1 cellular context compared by ENCODE assay signal in the genomic region with DNA sequence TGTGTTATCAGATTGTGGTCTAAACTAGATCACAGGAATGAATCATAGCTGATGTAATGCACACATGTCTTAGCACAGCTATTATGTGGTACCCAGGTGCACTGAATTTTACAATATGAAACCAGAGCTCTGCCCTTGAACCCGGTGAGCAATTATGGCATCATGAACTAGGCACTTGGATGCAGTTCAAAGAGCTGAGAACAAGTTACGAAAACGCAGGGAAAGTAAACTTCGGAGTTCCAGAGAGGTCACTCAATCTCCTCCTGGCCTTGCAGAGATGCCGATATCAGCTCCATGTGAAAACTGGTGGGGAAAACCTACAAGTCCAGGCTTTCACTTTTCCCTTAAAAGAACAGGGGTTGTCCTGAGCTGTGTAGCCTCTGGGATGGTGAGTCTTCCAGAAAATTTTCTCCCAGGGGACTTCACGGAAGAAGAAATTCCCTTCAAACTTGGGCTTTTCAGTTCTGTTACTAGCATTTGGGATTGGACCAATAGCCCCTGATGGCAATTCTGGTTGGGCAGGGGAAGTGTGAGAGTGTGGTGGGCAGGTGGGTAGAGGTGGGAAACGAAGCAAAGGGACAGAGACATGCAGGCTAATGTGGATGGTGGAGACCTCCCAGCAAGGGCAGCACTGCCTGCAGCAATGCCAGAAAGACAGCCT.
TF ChIP-seq lines count a peak whose summit lies in the region.

No MANE protein-coding gene starts in this region.

TF ChIP-seq in HepG2, 621 proteins besides CTCF, POLR2A, EP300 and RAD21 (continued from another document and continues in another):
- TF ChIP-seq, protein P1, sequence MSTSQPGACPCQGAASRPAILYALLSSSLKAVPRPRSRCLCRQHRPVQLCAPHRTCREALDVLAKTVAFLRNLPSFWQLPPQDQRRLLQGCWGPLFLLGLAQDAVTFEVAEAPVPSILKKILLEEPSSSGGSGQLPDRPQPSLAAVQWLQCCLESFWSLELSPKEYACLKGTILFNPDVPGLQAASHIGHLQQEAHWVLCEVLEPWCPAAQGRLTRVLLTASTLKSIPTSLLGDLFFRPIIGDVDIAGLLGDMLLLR (CRISPR knock-in tag; IDR thresholded peaks at IDR 0.05), result no peak
- TF ChIP-seq ZNF24 (IDR thresholded peaks at IDR 0.05) (peak; percentile 79), ZSCAN20 (CRISPR knock-in tag; IDR thresholded peaks at IDR 0.05; ENCODE audit: borderline replicate concordance) (no peak), ZNF777 (CRISPR knock-in tag; IDR thresholded peaks at IDR 0.05) (no peak), ZNF33A (CRISPR knock-in tag; IDR thresholded peaks at IDR 0.05; ENCODE audit: borderline replicate concordance) (peak; percentile 22; the same call in 1 of the 2 replicates), ZNF564 (CRISPR knock-in tag; IDR thresholded peaks at IDR 0.05) (peak; percentile 21; the same call in 1 of the 2 replicates), SP5 (CRISPR knock-in tag; IDR thresholded peaks at IDR 0.05; ENCODE audit: borderline replicate concordance, low read depth) (peak; percentile 68), BHLHE40 (IDR thresholded peaks at IDR 0.05; ENCODE audit: low read length) (peak; percentile 63; the same call in 1 of the 2 replicates), YEATS4 (CRISPR knock-in tag; IDR thresholded peaks at IDR 0.05; ENCODE audit: borderline replicate concordance) (peak; percentile 70; the same call in 1 of the 2 replicates), ZNF350 (CRISPR knock-in tag; IDR thresholded peaks at IDR 0.05; ENCODE audit: borderline replicate concordance, low read depth) (peak; percentile 69; the same call in 1 of the 2 replicates), TP53 (CRISPR knock-in tag; conservative IDR thresholded peaks at IDR 0.05) (0 out of 2 replicates have a peak, but pooled peaks have one; percentile 18), MEIS1 (CRISPR knock-in tag; IDR thresholded peaks at IDR 0.05; ENCODE audit: borderline replicate concordance) (peak; percentile 96; the same call in 1 of the 2 replicates), ZNF337 (CRISPR knock-in tag; IDR thresholded peaks at IDR 0.05; ENCODE audit: borderline replicate concordance, low read depth) (peak; percentile 86; the same call in 1 of the 2 replicates), GZF1 (CRISPR knock-in tag; IDR thresholded peaks at IDR 0.05) (no peak), RFX5 (IDR thresholded peaks at IDR 0.05; ENCODE audit: low read depth, low read length) (no peak), SOX6 (IDR thresholded peaks at IDR 0.05) (no peak), SOX6 (CRISPR knock-in tag; IDR thresholded peaks at IDR 0.05) (peak; percentile 99), MAFK (conservative IDR thresholded peaks at IDR 0.05 in 1 of 2, IDR thresholded peaks at IDR 0.05 in 1 of 2; ENCODE audit: low read length in 2 of 2) (peak; percentile 18 to 39; a peak in 3 of 4 replicates), NPAS2 (CRISPR knock-in tag; IDR thresholded peaks at IDR 0.05; ENCODE audit: borderline replicate concordance) (no peak), GPN1 (CRISPR knock-in tag; IDR thresholded peaks at IDR 0.05; ENCODE audit: borderline replicate concordance) (no peak), U2AF2 (IDR thresholded peaks at IDR 0.05; ENCODE audit: low read depth, low read length) (no peak), PHF8 (CRISPR knock-in tag; IDR thresholded peaks at IDR 0.05) (peak; percentile 43; the same call in 1 of the 2 replicates), SIN3B (IDR thresholded peaks at IDR 0.05; ENCODE audit: low read length) (0 out of 2 replicates have a peak, but pooled peaks have one; percentile 23), ZBTB7B (CRISPR knock-in tag; IDR thresholded peaks at IDR 0.05) (peak; percentile 91), CENPT (CRISPR knock-in tag; IDR thresholded peaks at IDR 0.05; ENCODE audit: low read depth) (no peak), SPEN (CRISPR knock-in tag; IDR thresholded peaks at IDR 0.05; ENCODE audit: low read depth) (peak; percentile 78; the same call in 1 of the 2 replicates), ZNF629 (CRISPR knock-in tag; conservative IDR thresholded peaks at IDR 0.05) (0 out of 2 replicates have a peak, but pooled peaks have one; percentile 29), DNMT3B (CRISPR knock-in tag; conservative IDR thresholded peaks at IDR 0.05) (peak; percentile 99), TARDBP (CRISPR knock-in tag; IDR thresholded peaks at IDR 0.05) (peak; percentile 97), PHF5A (CRISPR knock-in tag; IDR thresholded peaks at IDR 0.05; ENCODE audit: low read depth, unreplicated experiment) (peak; percentile 70), ZNF143 (CRISPR knock-in tag; IDR thresholded peaks at IDR 0.05) (peak; percentile 16; the same call in 1 of the 2 replicates), MED1 (CRISPR knock-in tag; IDR thresholded peaks at IDR 0.05) (peak; percentile 100), ZNF619 (CRISPR knock-in tag; IDR thresholded peaks at IDR 0.05) (0 out of 2 replicates have a peak, but pooled peaks have one; percentile 71), FOXK2 (IDR thresholded peaks at IDR 0.05) (no peak), NAIF1 (CRISPR knock-in tag; IDR thresholded peaks at IDR 0.05; ENCODE audit: borderline replicate concordance) (peak; percentile 94), FOXO1 (CRISPR knock-in tag; IDR thresholded peaks at IDR 0.05) (peak; percentile 97), TCF7L2 (IDR thresholded peaks at IDR 0.05; ENCODE audit: low read depth, low read length) (peak; percentile 58), ZNF678 (CRISPR knock-in tag; IDR thresholded peaks at IDR 0.05) (no peak; the same call in 1 of the 2 replicates), RXRB (CRISPR knock-in tag; IDR thresholded peaks at IDR 0.05; ENCODE audit: borderline replicate concordance) (peak; percentile 100), NFYB (CRISPR knock-in tag; IDR thresholded peaks at IDR 0.05) (no peak), CC2D1A (CRISPR knock-in tag; IDR thresholded peaks at IDR 0.05) (no peak), ZC3H13 (CRISPR knock-in tag; IDR thresholded peaks at IDR 0.05) (no peak), RFXANK (CRISPR knock-in tag; IDR thresholded peaks at IDR 0.05) (peak; percentile 75; the same call in 1 of the 2 replicates), IRX3 (CRISPR knock-in tag; IDR thresholded peaks at IDR 0.05; ENCODE audit: borderline replicate concordance, low read depth) (no peak), ZNF468 (CRISPR knock-in tag; IDR thresholded peaks at IDR 0.05) (0 out of 2 replicates have a peak, but pooled peaks have one; percentile 47), ZBTB38 (CRISPR knock-in tag; IDR thresholded peaks at IDR 0.05) (peak; percentile 59; the same call in 1 of the 2 replicates)
- TF ChIP-seq, protein P2, sequence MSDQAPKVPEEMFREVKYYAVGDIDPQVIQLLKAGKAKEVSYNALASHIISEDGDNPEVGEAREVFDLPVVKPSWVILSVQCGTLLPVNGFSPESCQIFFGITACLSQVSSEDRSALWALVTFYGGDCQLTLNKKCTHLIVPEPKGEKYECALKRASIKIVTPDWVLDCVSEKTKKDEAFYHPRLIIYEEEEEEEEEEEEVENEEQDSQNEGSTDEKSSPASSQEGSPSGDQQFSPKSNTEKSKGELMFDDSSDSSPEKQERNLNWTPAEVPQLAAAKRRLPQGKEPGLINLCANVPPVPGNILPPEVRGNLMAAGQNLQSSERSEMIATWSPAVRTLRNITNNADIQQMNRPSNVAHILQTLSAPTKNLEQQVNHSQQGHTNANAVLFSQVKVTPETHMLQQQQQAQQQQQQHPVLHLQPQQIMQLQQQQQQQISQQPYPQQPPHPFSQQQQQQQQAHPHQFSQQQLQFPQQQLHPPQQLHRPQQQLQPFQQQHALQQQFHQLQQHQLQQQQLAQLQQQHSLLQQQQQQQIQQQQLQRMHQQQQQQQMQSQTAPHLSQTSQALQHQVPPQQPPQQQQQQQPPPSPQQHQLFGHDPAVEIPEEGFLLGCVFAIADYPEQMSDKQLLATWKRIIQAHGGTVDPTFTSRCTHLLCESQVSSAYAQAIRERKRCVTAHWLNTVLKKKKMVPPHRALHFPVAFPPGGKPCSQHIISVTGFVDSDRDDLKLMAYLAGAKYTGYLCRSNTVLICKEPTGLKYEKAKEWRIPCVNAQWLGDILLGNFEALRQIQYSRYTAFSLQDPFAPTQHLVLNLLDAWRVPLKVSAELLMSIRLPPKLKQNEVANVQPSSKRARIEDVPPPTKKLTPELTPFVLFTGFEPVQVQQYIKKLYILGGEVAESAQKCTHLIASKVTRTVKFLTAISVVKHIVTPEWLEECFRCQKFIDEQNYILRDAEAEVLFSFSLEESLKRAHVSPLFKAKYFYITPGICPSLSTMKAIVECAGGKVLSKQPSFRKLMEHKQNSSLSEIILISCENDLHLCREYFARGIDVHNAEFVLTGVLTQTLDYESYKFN (CRISPR knock-in tag; conservative IDR thresholded peaks at IDR 0.05), result peak; percentile 96
- TF ChIP-seq, protein P3, sequence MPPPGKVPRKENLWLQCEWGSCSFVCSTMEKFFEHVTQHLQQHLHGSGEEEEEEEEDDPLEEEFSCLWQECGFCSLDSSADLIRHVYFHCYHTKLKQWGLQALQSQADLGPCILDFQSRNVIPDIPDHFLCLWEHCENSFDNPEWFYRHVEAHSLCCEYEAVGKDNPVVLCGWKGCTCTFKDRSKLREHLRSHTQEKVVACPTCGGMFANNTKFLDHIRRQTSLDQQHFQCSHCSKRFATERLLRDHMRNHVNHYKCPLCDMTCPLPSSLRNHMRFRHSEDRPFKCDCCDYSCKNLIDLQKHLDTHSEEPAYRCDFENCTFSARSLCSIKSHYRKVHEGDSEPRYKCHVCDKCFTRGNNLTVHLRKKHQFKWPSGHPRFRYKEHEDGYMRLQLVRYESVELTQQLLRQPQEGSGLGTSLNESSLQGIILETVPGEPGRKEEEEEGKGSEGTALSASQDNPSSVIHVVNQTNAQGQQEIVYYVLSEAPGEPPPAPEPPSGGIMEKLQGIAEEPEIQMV (CRISPR knock-in tag; IDR thresholded peaks at IDR 0.05; ENCODE audit: low read depth), result peak; percentile 79; the same call in 1 of the 2 replicates
- TF ChIP-seq, protein P4, sequence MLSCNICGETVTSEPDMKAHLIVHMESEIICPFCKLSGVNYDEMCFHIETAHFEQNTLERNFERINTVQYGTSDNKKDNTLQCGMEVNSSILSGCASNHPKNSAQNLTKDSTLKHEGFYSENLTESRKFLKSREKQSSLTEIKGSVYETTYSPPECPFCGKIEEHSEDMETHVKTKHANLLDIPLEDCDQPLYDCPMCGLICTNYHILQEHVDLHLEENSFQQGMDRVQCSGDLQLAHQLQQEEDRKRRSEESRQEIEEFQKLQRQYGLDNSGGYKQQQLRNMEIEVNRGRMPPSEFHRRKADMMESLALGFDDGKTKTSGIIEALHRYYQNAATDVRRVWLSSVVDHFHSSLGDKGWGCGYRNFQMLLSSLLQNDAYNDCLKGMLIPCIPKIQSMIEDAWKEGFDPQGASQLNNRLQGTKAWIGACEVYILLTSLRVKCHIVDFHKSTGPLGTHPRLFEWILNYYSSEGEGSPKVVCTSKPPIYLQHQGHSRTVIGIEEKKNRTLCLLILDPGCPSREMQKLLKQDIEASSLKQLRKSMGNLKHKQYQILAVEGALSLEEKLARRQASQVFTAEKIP (CRISPR knock-in tag; IDR thresholded peaks at IDR 0.05; ENCODE audit: borderline replicate concordance), result no peak
- TF ChIP-seq, protein P5, sequence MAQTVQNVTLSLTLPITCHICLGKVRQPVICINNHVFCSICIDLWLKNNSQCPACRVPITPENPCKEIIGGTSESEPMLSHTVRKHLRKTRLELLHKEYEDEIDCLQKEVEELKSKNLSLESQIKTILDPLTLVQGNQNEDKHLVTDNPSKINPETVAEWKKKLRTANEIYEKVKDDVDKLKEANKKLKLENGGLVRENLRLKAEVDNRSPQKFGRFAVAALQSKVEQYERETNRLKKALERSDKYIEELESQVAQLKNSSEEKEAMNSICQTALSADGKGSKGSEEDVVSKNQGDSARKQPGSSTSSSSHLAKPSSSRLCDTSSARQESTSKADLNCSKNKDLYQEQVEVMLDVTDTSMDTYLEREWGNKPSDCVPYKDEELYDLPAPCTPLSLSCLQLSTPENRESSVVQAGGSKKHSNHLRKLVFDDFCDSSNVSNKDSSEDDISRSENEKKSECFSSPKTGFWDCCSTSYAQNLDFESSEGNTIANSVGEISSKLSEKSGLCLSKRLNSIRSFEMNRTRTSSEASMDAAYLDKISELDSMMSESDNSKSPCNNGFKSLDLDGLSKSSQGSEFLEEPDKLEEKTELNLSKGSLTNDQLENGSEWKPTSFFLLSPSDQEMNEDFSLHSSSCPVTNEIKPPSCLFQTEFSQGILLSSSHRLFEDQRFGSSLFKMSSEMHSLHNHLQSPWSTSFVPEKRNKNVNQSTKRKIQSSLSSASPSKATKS (CRISPR knock-in tag; IDR thresholded peaks at IDR 0.05), result peak; percentile 88; the same call in 1 of the 2 replicates
- TF ChIP-seq, protein P6, sequence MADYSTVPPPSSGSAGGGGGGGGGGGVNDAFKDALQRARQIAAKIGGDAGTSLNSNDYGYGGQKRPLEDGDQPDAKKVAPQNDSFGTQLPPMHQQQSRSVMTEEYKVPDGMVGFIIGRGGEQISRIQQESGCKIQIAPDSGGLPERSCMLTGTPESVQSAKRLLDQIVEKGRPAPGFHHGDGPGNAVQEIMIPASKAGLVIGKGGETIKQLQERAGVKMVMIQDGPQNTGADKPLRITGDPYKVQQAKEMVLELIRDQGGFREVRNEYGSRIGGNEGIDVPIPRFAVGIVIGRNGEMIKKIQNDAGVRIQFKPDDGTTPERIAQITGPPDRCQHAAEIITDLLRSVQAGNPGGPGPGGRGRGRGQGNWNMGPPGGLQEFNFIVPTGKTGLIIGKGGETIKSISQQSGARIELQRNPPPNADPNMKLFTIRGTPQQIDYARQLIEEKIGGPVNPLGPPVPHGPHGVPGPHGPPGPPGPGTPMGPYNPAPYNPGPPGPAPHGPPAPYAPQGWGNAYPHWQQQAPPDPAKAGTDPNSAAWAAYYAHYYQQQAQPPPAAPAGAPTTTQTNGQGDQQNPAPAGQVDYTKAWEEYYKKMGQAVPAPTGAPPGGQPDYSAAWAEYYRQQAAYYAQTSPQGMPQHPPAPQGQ (CRISPR knock-in tag; IDR thresholded peaks at IDR 0.05; ENCODE audit: borderline replicate concordance), result peak; percentile 76; the same call in 1 of the 2 replicates
- TF ChIP-seq, protein P7, sequence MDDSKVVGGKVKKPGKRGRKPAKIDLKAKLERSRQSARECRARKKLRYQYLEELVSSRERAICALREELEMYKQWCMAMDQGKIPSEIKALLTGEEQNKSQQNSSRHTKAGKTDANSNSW (CRISPR knock-in tag; IDR thresholded peaks at IDR 0.05; ENCODE audit: borderline replicate concordance), result no peak
- TF ChIP-seq, protein P8, sequence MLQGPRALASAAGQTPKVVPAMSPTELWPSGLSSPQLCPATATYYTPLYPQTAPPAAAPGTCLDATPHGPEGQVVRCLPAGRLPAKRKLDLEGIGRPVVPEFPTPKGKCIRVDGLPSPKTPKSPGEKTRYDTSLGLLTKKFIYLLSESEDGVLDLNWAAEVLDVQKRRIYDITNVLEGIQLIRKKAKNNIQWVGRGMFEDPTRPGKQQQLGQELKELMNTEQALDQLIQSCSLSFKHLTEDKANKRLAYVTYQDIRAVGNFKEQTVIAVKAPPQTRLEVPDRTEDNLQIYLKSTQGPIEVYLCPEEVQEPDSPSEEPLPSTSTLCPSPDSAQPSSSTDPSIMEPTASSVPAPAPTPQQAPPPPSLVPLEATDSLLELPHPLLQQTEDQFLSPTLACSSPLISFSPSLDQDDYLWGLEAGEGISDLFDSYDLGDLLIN (CRISPR knock-in tag; IDR thresholded peaks at IDR 0.05; ENCODE audit: borderline replicate concordance), result no peak
- TF ChIP-seq, protein P9, sequence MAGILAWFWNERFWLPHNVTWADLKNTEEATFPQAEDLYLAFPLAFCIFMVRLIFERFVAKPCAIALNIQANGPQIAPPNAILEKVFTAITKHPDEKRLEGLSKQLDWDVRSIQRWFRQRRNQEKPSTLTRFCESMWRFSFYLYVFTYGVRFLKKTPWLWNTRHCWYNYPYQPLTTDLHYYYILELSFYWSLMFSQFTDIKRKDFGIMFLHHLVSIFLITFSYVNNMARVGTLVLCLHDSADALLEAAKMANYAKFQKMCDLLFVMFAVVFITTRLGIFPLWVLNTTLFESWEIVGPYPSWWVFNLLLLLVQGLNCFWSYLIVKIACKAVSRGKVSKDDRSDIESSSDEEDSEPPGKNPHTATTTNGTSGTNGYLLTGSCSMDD (CRISPR knock-in tag; IDR thresholded peaks at IDR 0.05), result no peak
